Comparison of ENCODE assay signal across 8 cellular contexts in genomic region chr1:99758073-99758511, GRCh38. TPM values are rescaled to one million over a fixed set of nuclear protein-coding genes. Genes with fewer than 3 reads are reported as not detected.
A peak's percentile ranks its signal among the peaks of the same experiment; 100 is the strongest.
DNase-seq lines count a peak whose midpoint lies in the region; ATAC-seq and TF ChIP-seq lines count a peak whose summit lies in the region.

No MANE protein-coding gene starts in this region.

- H3K27ac Mint-ChIP-seq in stimulated activated naive CD8-positive, alpha-beta T cell treated with anti-CD3 and anti-CD28 coated beads, Interleukin-15, Interleukin-2, amounts not matched to agents 100 ng/mL and 50 ng/mL, for 24 hours = no peak overlapping the region
- H3K27ac Mint-ChIP-seq in stimulated activated naive CD8-positive, alpha-beta T cell treated with anti-CD3 and anti-CD28 coated beads, Interleukin-15, amount 100 ng/mL, for 72 hours = no peak overlapping the region
- H3K27ac Mint-ChIP-seq in WTC11 = peak overlapping the region; percentile 83

- no peaks in the 10 kb centered on the region for H3K36me3 Mint-ChIP-seq in stimulated activated naive CD8-positive, alpha-beta T cell treated with anti-CD3 and anti-CD28 coated beads, Interleukin-15, Interleukin-2, amounts not matched to agents 100 ng/mL and 50 ng/mL, for 24 hours (ENCODE audit: low read depth)
- peaks cover 28% of the 10 kb centered on the region for H3K36me3 Mint-ChIP-seq in WTC11

- no peaks in the 10 kb centered on the region for H3K27me3 Mint-ChIP-seq in stimulated activated naive CD8-positive, alpha-beta T cell treated with anti-CD3 and anti-CD28 coated beads, Interleukin-15, Interleukin-2, amounts not matched to agents 100 ng/mL and 50 ng/mL, for 24 hours
- no peaks in the 10 kb centered on the region for H3K27me3 Mint-ChIP-seq in stimulated activated naive CD8-positive, alpha-beta T cell treated with anti-CD3 and anti-CD28 coated beads, Interleukin-15, amount 100 ng/mL, for 72 hours
- peaks cover 5% of the 10 kb centered on the region; the same call in 1 of the 2 replicates for H3K27me3 Mint-ChIP-seq in WTC11 (ENCODE audit: low read depth)

- H3K36me3 ChIP-seq in vagina = no peaks in the 10 kb centered on the region
- no peaks in the 10 kb centered on the region for H3K36me3 ChIP-seq in heart left ventricle

- intact Hi-C loops in vagina (cut with DNase I) (no loop called here), heart left ventricle (cut with DNase I) (no loop called here)

- TF ChIP-seq CTCF in WTC11 (IDR thresholded peaks at IDR 0.05) (no peak), vagina (IDR thresholded peaks at IDR 0.05) (no peak), heart left ventricle (IDR thresholded peaks at IDR 0.05) (no peak)

- peak overlapping the region; percentile 8 for H3K4me3 Mint-ChIP-seq in stimulated activated naive CD8-positive, alpha-beta T cell treated with anti-CD3 and anti-CD28 coated beads, Interleukin-15, Interleukin-2, amounts not matched to agents 100 ng/mL and 50 ng/mL, for 24 hours
- H3K4me3 Mint-ChIP-seq in stimulated activated naive CD8-positive, alpha-beta T cell treated with anti-CD3 and anti-CD28 coated beads, Interleukin-15, amount 100 ng/mL, for 72 hours = peak overlapping the region in 1 of 2 donors; percentile 19
- no peak overlapping the region for H3K4me3 Mint-ChIP-seq in WTC11

- POLR2A ChIA-PET in WTC11 (lab: Charles Lee) = no interaction called here

- TF ChIP-seq POLR2A in vagina (IDR thresholded peaks at IDR 0.05) = no peak
- TF ChIP-seq POLR2A in heart left ventricle (IDR thresholded peaks at IDR 0.05) = no peak

- no peak for DNase-seq in stimulated activated naive CD8-positive, alpha-beta T cell treated with anti-CD3 and anti-CD28 coated beads, Interleukin-15, amount 100 ng/mL, for 72 hours
- no peak for DNase-seq in WTC11 (ENCODE audit: low spot score)
- no peak for DNase-seq in vagina (ENCODE audit: extremely low spot score in 2 of 2)
- DNase-seq in activated gamma-delta T cell (lab: John Stamatoyannopoulos, UW) = no peak
- DNase-seq in heart left ventricle = no peak
- DNase-seq in DMS79 (lab: John Stamatoyannopoulos, UW) = no peak

- H3K9me3 ChIP-seq in vagina (no peaks in the 10 kb centered on the region), heart left ventricle (peaks cover 0 to 8% (median 0%) of the 10 kb centered on the region in 12 donors)

- peaks cover 30% of the 10 kb centered on the region for H3K4me1 ChIP-seq in vagina
- peaks cover 0 to 40% (median 4%) of the 10 kb centered on the region in 12 donors for H3K4me1 ChIP-seq in heart left ventricle

- WGBS in heart left ventricle, 4 donors = 13 to 32% (median 26%) methylated on average over 1 of the region's 1 CpG

- H3K27me3 ChIP-seq in vagina (no peaks in the 10 kb centered on the region), heart left ventricle (no peaks in the 10 kb centered on the region)

- H3K4me3 ChIP-seq in vagina (no peak overlapping the region), heart left ventricle (no peak overlapping the region)

- peaks cover 7% of the 10 kb centered on the region for H3K9me3 Mint-ChIP-seq in stimulated activated naive CD8-positive, alpha-beta T cell treated with anti-CD3 and anti-CD28 coated beads, Interleukin-15, Interleukin-2, amounts not matched to agents 100 ng/mL and 50 ng/mL, for 24 hours
- peaks cover 0 to 7% of the 10 kb centered on the region in 2 donors for H3K9me3 Mint-ChIP-seq in stimulated activated naive CD8-positive, alpha-beta T cell treated with anti-CD3 and anti-CD28 coated beads, Interleukin-15, amount 100 ng/mL, for 72 hours
- H3K9me3 Mint-ChIP-seq in WTC11 = peaks cover 23% of the 10 kb centered on the region

- H3K27ac ChIP-seq in vagina = peak overlapping the region; percentile 59
- H3K27ac ChIP-seq in heart left ventricle = peak overlapping the region in 1 of 12 donors; percentile 72

- CTCF ChIA-PET in WTC11 (lab: Charles Lee) = no interaction called here

- no peak for ATAC-seq in stimulated activated naive CD8-positive, alpha-beta T cell treated with anti-CD3 and anti-CD28 coated beads, Interleukin-15, amount 100 ng/mL, for 72 hours
- ATAC-seq in HG02973 (IDR thresholded peaks at IDR 0.05; ENCODE audit: unreplicated experiment) (peak; percentile 68), WTC11 (no peak), heart left ventricle (no peak)

- H3K4me1 Mint-ChIP-seq in stimulated activated naive CD8-positive, alpha-beta T cell treated with anti-CD3 and anti-CD28 coated beads, Interleukin-15, Interleukin-2, amounts not matched to agents 100 ng/mL and 50 ng/mL, for 24 hours (ENCODE audit: low read depth) = peaks cover 20% of the 10 kb centered on the region
- H3K4me1 Mint-ChIP-seq in stimulated activated naive CD8-positive, alpha-beta T cell treated with anti-CD3 and anti-CD28 coated beads, Interleukin-15, amount 100 ng/mL, for 72 hours = peaks cover 22% of the 10 kb centered on the region
- H3K4me1 Mint-ChIP-seq in WTC11 = peaks cover 29% of the 10 kb centered on the region

TF ChIP-seq in WTC11, 78 proteins besides CTCF, POLR2A, EP300 and RAD21:
- TF ChIP-seq CREM (CRISPR knock-in tag; IDR thresholded peaks at IDR 0.05) (no peak), ATF3 (CRISPR knock-in tag; conservative IDR thresholded peaks at IDR 0.05) (no peak), SP1 (CRISPR knock-in tag; conservative IDR thresholded peaks at IDR 0.05) (no peak), ZNF263 (CRISPR knock-in tag; IDR thresholded peaks at IDR 0.05; ENCODE audit: low read depth) (no peak), JUN (CRISPR knock-in tag; IDR thresholded peaks at IDR 0.05) (no peak), E2F5 (CRISPR knock-in tag; IDR thresholded peaks at IDR 0.05) (no peak), USF1 (CRISPR knock-in tag; IDR thresholded peaks at IDR 0.05) (no peak)

RNA-seq across cellular contexts. Expression of gene FRRS1, which starts 8.3 kb away (rescaled TPM):
- 6.0 to 6.2 TPM (median 6.1 TPM) in 3 replicates for total RNA-seq in WTC11 (2021)
- total RNA-seq in vagina = 22.1 TPM
- 1 to 10 TPM; 2.8 to 9.3 (median 5.4) TPM for total RNA-seq in heart left ventricle
- 1 to 10 TPM in 1 of 2 donors, under 1 TPM in 1; 0.50 to 6.6 TPM for polyA plus RNA-seq in heart left ventricle
